8 cellular contexts compared by ENCODE assay signal in the genomic region with DNA sequence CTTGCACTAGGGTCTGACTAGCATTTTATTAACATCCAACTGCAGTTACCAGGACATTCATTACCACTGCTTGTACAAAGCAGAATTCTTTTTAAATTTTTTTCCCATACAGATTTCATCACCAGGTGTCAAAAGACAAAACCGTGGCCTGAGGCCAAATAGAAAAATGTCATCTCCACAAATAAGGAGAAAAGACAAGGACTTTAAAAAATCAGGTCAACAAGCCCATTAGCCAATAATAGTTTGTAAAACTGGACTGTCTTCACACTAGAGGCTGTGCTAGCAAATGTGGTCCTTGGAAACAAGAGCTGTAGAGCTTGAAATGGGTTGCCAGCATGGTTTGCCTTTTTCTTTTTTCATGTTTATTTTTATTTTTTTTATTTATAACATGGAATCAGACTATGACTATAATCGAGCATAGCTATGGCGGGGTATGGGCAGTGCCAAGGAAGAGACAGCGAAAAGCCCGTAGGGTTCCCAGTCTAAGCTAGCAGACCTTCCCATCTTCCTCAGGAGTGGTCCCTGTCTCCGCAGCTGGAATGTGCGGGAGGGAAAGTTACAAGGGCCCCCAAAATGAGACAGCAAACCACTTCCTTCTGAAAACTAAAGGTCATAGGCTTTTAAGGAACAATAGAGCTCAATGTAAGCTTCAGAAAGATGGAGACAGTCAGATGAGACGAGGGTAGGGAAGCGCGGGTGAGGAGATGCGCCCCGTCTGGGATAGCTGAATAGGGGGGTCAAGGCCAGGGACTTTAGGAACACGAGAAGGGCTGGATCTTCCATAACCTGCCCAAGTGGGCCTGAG. TPM values are rescaled to one million over a fixed set of nuclear protein-coding genes. Genes with fewer than 3 reads are reported as not detected.
DNase-seq lines count a peak whose midpoint lies in the region; ATAC-seq, FAIRE-seq and TF ChIP-seq lines count a peak whose summit lies in the region.

No MANE protein-coding gene starts in this region.

- peak overlapping the region; percentile 96 for H3K27ac Mint-ChIP-seq in WTC11

- H3K9me3 Mint-ChIP-seq in WTC11: no peaks in the 10 kb centered on the region

- peaks cover 5 to 16% (median 9%) of the 10 kb centered on the region in 3 donors for H3K4me1 ChIP-seq in pancreas

- H3K27ac ChIP-seq in pancreas: peak overlapping the region in 2 of 4 donors; percentile 78 to 83

- no peaks in the 10 kb centered on the region; the same call in 1 of the 2 replicates for H3K36me3 Mint-ChIP-seq in WTC11

- intact Hi-C loops in pancreas (cut with DNase I): no loop called here

- H3K4me3 ChIP-seq in fibroblast of the aortic adventitia (ENCODE audit: low read depth, low read length): peak overlapping the region; percentile 81
- peak overlapping the region; percentile 75 to 96 (median 94) for H3K4me3 ChIP-seq in pancreas

- peaks cover 33% of the 10 kb centered on the region for H3K4me1 Mint-ChIP-seq in WTC11

- peak; percentile 6 for ATAC-seq in HG03135 (IDR thresholded peaks at IDR 0.05; ENCODE audit: unreplicated experiment)
- peak; percentile 5 for ATAC-seq in WTC11
- peak in 1 of 4 donors; percentile 2 for ATAC-seq in pancreas
- no peak for ATAC-seq in HG03342 (IDR thresholded peaks at IDR 0.05; ENCODE audit: unreplicated experiment)

- DNase-seq in AML-193 (lab: John Stamatoyannopoulos, UW) (peak; percentile 10 to 23), WTC11 (ENCODE audit: low spot score) (no peak), fibroblast of the aortic adventitia (ENCODE audit: low read depth) (peak; percentile 37), pancreas (no peak), AG08396 (ENCODE audit: low spot score) (no peak)
- no peak for DNase-seq in stimulated activated CD4-positive, alpha-beta T cell treated with anti-CD3 and anti-CD28 coated beads, Interleukin-12 subunit alpha, Interleukin-12 subunit beta, amount 100 ng/mL, for 4 hours

- CTCF ChIA-PET in WTC11 (lab: Charles Lee): interaction anchor here (0.6 to 2.9 kb wide), 8 partner anchors 21 to 224 kb away, joined by 3 to 18 read pairs (median 4); a partner anchor contains a TSS

- H3K36me3 ChIP-seq in pancreas: no peaks in the 10 kb centered on the region

- no peaks in the 10 kb centered on the region for H3K9me3 ChIP-seq in pancreas

- H3K4me3 Mint-ChIP-seq in WTC11: peak overlapping the region; percentile 97

- WGBS in pancreas, 2 donors: 21 to 27% methylated on average over 13 of the region's 13 CpGs

- POLR2A ChIA-PET in WTC11 (lab: Charles Lee): interaction anchor here (0.5 to 2.7 kb wide), 3 partner anchors 8 to 125 kb away, joined by 4 to 37 read pairs (median 5); a partner anchor contains a TSS

- FAIRE-seq in pancreas (lab: Jason Lieb, UNC): no peak

- H3K27me3 ChIP-seq in pancreas: no peaks in the 10 kb centered on the region

- TF ChIP-seq CTCF in WTC11 (IDR thresholded peaks at IDR 0.05) (no peak), fibroblast of the aortic adventitia (IDR thresholded peaks at IDR 0.05; ENCODE audit: insufficient read depth, low read length) (no peak), pancreas (IDR thresholded peaks at IDR 0.05) (no peak)

- H3K27me3 Mint-ChIP-seq in WTC11 (ENCODE audit: low read depth): no peaks in the 10 kb centered on the region

TF ChIP-seq in WTC11, 78 proteins besides CTCF, POLR2A, EP300 and RAD21:
- no peak for TF ChIP-seq FOXP1 (CRISPR knock-in tag; IDR thresholded peaks at IDR 0.05; ENCODE audit: borderline replicate concordance)
- TF ChIP-seq, protein P1, sequence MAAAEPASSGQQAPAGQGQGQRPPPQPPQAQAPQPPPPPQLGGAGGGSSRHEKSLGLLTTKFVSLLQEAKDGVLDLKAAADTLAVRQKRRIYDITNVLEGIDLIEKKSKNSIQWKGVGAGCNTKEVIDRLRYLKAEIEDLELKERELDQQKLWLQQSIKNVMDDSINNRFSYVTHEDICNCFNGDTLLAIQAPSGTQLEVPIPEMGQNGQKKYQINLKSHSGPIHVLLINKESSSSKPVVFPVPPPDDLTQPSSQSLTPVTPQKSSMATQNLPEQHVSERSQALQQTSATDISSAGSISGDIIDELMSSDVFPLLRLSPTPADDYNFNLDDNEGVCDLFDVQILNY (CRISPR knock-in tag; IDR thresholded peaks at IDR 0.05): no peak
- TF ChIP-seq NR2C2 (CRISPR knock-in tag; IDR thresholded peaks at IDR 0.05): no peak
- no peak for TF ChIP-seq OVOL2 (CRISPR knock-in tag; IDR thresholded peaks at IDR 0.05; ENCODE audit: borderline replicate concordance)
- no peak for TF ChIP-seq ZBTB21 (CRISPR knock-in tag; IDR thresholded peaks at IDR 0.05; ENCODE audit: borderline replicate concordance)
- TF ChIP-seq ZNF121 (CRISPR knock-in tag; IDR thresholded peaks at IDR 0.05): no peak
- TF ChIP-seq, protein P2, sequence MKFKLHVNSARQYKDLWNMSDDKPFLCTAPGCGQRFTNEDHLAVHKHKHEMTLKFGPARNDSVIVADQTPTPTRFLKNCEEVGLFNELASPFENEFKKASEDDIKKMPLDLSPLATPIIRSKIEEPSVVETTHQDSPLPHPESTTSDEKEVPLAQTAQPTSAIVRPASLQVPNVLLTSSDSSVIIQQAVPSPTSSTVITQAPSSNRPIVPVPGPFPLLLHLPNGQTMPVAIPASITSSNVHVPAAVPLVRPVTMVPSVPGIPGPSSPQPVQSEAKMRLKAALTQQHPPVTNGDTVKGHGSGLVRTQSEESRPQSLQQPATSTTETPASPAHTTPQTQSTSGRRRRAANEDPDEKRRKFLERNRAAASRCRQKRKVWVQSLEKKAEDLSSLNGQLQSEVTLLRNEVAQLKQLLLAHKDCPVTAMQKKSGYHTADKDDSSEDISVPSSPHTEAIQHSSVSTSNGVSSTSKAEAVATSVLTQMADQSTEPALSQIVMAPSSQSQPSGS (CRISPR knock-in tag; IDR thresholded peaks at IDR 0.05; ENCODE audit: borderline replicate concordance, low read depth): no peak
- TF ChIP-seq NFYB (CRISPR knock-in tag; conservative IDR thresholded peaks at IDR 0.05; ENCODE audit: low read depth): no peak
- TF ChIP-seq, protein P3, sequence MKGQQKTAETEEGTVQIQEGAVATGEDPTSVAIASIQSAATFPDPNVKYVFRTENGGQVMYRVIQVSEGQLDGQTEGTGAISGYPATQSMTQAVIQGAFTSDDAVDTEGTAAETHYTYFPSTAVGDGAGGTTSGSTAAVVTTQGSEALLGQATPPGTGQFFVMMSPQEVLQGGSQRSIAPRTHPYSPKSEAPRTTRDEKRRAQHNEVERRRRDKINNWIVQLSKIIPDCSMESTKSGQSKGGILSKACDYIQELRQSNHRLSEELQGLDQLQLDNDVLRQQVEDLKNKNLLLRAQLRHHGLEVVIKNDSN (CRISPR knock-in tag; IDR thresholded peaks at IDR 0.05): no peak
- TF ChIP-seq GABPB1 (CRISPR knock-in tag; IDR thresholded peaks at IDR 0.05): no peak
- TF ChIP-seq, protein P4, sequence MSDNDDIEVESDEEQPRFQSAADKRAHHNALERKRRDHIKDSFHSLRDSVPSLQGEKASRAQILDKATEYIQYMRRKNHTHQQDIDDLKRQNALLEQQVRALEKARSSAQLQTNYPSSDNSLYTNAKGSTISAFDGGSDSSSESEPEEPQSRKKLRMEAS (CRISPR knock-in tag; IDR thresholded peaks at IDR 0.05): no peak
- TF ChIP-seq CBFB (CRISPR knock-in tag; IDR thresholded peaks at IDR 0.05; ENCODE audit: low read depth): no peak
- TF ChIP-seq TEAD1 (CRISPR knock-in tag; IDR thresholded peaks at IDR 0.05): no peak
- no peak for TF ChIP-seq NFATC4 (CRISPR knock-in tag; IDR thresholded peaks at IDR 0.05)
- no peak for TF ChIP-seq NFE2L1 (CRISPR knock-in tag; IDR thresholded peaks at IDR 0.05)
- no peak for TF ChIP-seq NR3C1 (CRISPR knock-in tag; conservative IDR thresholded peaks at IDR 0.05; ENCODE audit: low read depth)
- TF ChIP-seq, protein P5, sequence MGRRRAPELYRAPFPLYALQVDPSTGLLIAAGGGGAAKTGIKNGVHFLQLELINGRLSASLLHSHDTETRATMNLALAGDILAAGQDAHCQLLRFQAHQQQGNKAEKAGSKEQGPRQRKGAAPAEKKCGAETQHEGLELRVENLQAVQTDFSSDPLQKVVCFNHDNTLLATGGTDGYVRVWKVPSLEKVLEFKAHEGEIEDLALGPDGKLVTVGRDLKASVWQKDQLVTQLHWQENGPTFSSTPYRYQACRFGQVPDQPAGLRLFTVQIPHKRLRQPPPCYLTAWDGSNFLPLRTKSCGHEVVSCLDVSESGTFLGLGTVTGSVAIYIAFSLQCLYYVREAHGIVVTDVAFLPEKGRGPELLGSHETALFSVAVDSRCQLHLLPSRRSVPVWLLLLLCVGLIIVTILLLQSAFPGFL (CRISPR knock-in tag; IDR thresholded peaks at IDR 0.05; ENCODE audit: borderline replicate concordance): no peak
- TF ChIP-seq ELF4 (CRISPR knock-in tag; IDR thresholded peaks at IDR 0.05; ENCODE audit: low read depth): no peak

RNA-seq across cellular contexts. Expression of a gene that starts 1.5 kb away (rescaled TPM):
- total RNA-seq in WTC11 (2021): 36.1 to 45.5 TPM (median 36.6 TPM) in 3 replicates
- 14.4 and 24.0 TPM in 2 replicates for total RNA-seq in fibroblast of the aortic adventitia (ENCODE audit: low replicate concordance)
- 10 to 100 TPM in 2 of 6 donors, 1 to 10 TPM in 4; 5.8 to 16.8 (median 8.9) TPM for total RNA-seq in pancreas
- 1 to 10 TPM; 3.3 to 5.7 TPM for polyA plus RNA-seq in pancreas

RNA-seq across cellular contexts. Expression of a gene that starts 47.9 kb away (rescaled TPM):
- total RNA-seq in WTC11 (2021) (25.9 to 28.4 TPM (median 27.9 TPM) in 3 replicates), fibroblast of the aortic adventitia (ENCODE audit: low replicate concordance) (41.5 and 43.3 TPM in 2 replicates), pancreas (10 to 100 TPM in 1 of 6 donors, 1 to 10 TPM in 5; 5.1 to 11.3 (median 6.4) TPM)
- polyA plus RNA-seq in pancreas: 10 to 100 TPM in 1 of 2 donors, 1 to 10 TPM in 1; 8.7 to 13.1 TPM

Comparison
In these comparisons a context has a peak if more than half of its experiments do, and no peak if none do; other contexts are left out.
1. DNase-seq: peak in AML-193 (2 of 2) and fibroblast of the aortic adventitia (single experiment); none in WTC11 (single experiment), pancreas (0 of 6), AG08396 (single experiment) and stimulated activated CD4-positive, alpha-beta T cell treated with anti-CD3 and anti-CD28 coated beads, Interleukin-12 subunit alpha, Interleukin-12 subunit beta, amount 100 ng/mL, for 4 hours (single experiment).